ENCODE assay signal across 11 cellular contexts in the genomic region with DNA sequence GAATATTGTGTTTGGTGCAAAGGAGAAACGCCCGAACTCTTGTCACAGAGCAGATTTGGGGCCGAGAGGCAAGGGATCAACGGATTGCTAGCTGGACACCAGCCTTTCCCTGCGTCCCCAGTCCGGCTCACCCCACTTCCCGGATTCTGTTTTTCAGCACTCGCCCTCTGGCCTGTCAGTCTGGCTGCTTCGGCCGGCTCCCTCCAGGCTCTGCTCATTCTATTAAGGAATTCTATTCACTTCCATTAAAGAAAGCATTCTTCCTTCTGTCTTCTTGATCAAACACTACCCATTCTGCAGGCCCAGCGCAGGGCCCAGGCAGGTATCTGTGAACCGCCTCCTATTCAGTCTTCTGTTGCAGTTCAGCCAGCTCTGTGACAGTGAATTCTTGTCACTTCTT.
DNase-seq lines count a peak whose midpoint lies in the region; ATAC-seq and TF ChIP-seq lines count a peak whose summit lies in the region.
"Had no signal": no experiment of that assay in that cellular context is flagged by ENCODE, and none has a peak within 500 bp of the region (broad histone marks: within the 10 kb centered on the region; RNA-seq: fewer than 3 reads in every experiment).

No MANE protein-coding gene starts in this region.

- no peaks in the 10 kb centered on the region for H3K36me3 ChIP-seq in GM23338 (ENCODE audit: insufficient read depth)
- H3K36me3 ChIP-seq in mesodermal cell (ENCODE audit: control insufficient read depth, insufficient read depth, low read length) = no peaks in the 10 kb centered on the region
- no peaks in the 10 kb centered on the region for H3K36me3 ChIP-seq in vagina
- H3K36me3 ChIP-seq: BLaER1 treated with 17β-estradiol and CSF1 and Interleukin-3, amounts not matched to agents 10 nM and 100 nM had no signal

- H3K36me3 Mint-ChIP-seq in GM23338 (ENCODE audit: low read depth) (peaks cover 7% of the 10 kb centered on the region; the same call in 2 of the 3 replicates), WTC11 (peaks cover 9% of the 10 kb centered on the region)
- H3K36me3 Mint-ChIP-seq in activated naive CD4-positive, alpha-beta T cell treated with anti-CD3 and anti-CD28 coated beads for 36 hours (ENCODE audit: low read depth) = no peaks in the 10 kb centered on the region
- H3K36me3 Mint-ChIP-seq: CD4-positive, CD25-positive, alpha-beta regulatory T cell had no signal

- H3K4me2 ChIP-seq in GM23338 = peak overlapping the region; percentile 81
- H3K4me2 ChIP-seq: BLaER1 treated with 17β-estradiol and CSF1 and Interleukin-3, amounts not matched to agents 10 nM and 100 nM had no signal

- TF ChIP-seq POLR2A in vagina (IDR thresholded peaks at IDR 0.05) = no peak

- CTCF ChIA-PET in WTC11 (lab: Charles Lee) = interaction anchor here (0.8 to 2.8 kb wide), 3 partner anchors 50 to 108 kb away, joined by 3 to 12 read pairs (median 11); a partner anchor contains a TSS
- CTCF ChIA-PET in activated naive CD4-positive, alpha-beta T cell treated with anti-CD3 and anti-CD28 coated beads for 36 hours (lab: Charles Lee) = no interaction called here

- H3K27me3 ChIP-seq in GM23338 (ENCODE audit: insufficient read depth) (no peaks in the 10 kb centered on the region), vagina (no peaks in the 10 kb centered on the region)
- H3K27me3 ChIP-seq: BLaER1 treated with 17β-estradiol and CSF1 and Interleukin-3, amounts not matched to agents 10 nM and 100 nM had no signal

- H3K9me3 ChIP-seq in mesodermal cell (ENCODE audit: control insufficient read depth, low read length) (no peaks in the 10 kb centered on the region), vagina (no peaks in the 10 kb centered on the region)

- peaks cover 27% of the 10 kb centered on the region for H3K4me1 Mint-ChIP-seq in GM23338
- H3K4me1 Mint-ChIP-seq in WTC11 = peaks cover 32% of the 10 kb centered on the region
- no peaks in the 10 kb centered on the region for H3K4me1 Mint-ChIP-seq in activated naive CD4-positive, alpha-beta T cell treated with anti-CD3 and anti-CD28 coated beads for 36 hours (ENCODE audit: low read depth)
- H3K4me1 Mint-ChIP-seq: CD4-positive, CD25-positive, alpha-beta regulatory T cell had no signal

- H2AFZ ChIP-seq in GM23338 = 0 out of 2 replicates have a peak overlapping the region, but pooled peaks have one; percentile 81

- no peak overlapping the region for H3K27ac ChIP-seq in GM23338 (ENCODE audit: low read depth)
- H3K27ac ChIP-seq in mesodermal cell (ENCODE audit: low read depth, low read length, severe bottlenecking) = peak overlapping the region; percentile 2
- peak overlapping the region; percentile 11 for H3K27ac ChIP-seq in vagina
- H3K27ac ChIP-seq: BLaER1 treated with 17β-estradiol and CSF1 and Interleukin-3, amounts not matched to agents 10 nM and 100 nM had no signal

- no peaks in the 10 kb centered on the region for H3K79me2 ChIP-seq in GM23338 (replicated peaks; ENCODE audit: insufficient read depth)

- H3F3A ChIP-seq in GM23338 (replicated peaks; ENCODE audit: low read depth) = 0 out of 2 replicates have a peak, but pooled peaks cover 2% of the 10 kb centered on the region

- H3K4me3 Mint-ChIP-seq in GM23338 (no peak overlapping the region; the same call in 2 of the 3 replicates), WTC11 (no peak overlapping the region)
- H3K4me3 Mint-ChIP-seq in activated naive CD4-positive, alpha-beta T cell treated with anti-CD3 and anti-CD28 coated beads for 36 hours = no peak overlapping the region
- H3K4me3 Mint-ChIP-seq: CD4-positive, CD25-positive, alpha-beta regulatory T cell had no signal

- H3K9me3 Mint-ChIP-seq in GM23338 = peaks cover 15% of the 10 kb centered on the region
- peaks cover 29% of the 10 kb centered on the region for H3K9me3 Mint-ChIP-seq in WTC11
- no peaks in the 10 kb centered on the region for H3K9me3 Mint-ChIP-seq in activated naive CD4-positive, alpha-beta T cell treated with anti-CD3 and anti-CD28 coated beads for 36 hours

- peaks cover 26% of the 10 kb centered on the region for H3K27me3 Mint-ChIP-seq in GM23338 (ENCODE audit: insufficient read depth, low read depth, poor library complexity)
- peaks cover 40% of the 10 kb centered on the region for H3K27me3 Mint-ChIP-seq in WTC11 (ENCODE audit: low read depth)
- H3K27me3 Mint-ChIP-seq in activated naive CD4-positive, alpha-beta T cell treated with anti-CD3 and anti-CD28 coated beads for 36 hours (ENCODE audit: low read depth) = peaks cover 9% of the 10 kb centered on the region

- no peak overlapping the region for H3K27ac Mint-ChIP-seq in GM23338
- H3K27ac Mint-ChIP-seq in WTC11 = no peak overlapping the region
- no peak overlapping the region for H3K27ac Mint-ChIP-seq in activated naive CD4-positive, alpha-beta T cell treated with anti-CD3 and anti-CD28 coated beads for 36 hours
- H3K27ac Mint-ChIP-seq: CD4-positive, CD25-positive, alpha-beta regulatory T cell had no signal

- peaks cover 8% of the 10 kb centered on the region; the same call in 1 of the 2 replicates for H3K9me2 ChIP-seq in GM23338 (ENCODE audit: insufficient read depth)

- intact Hi-C loops in vagina (cut with DNase I) = no loop called here
- intact Hi-C loops in activated naive CD4-positive, alpha-beta T cell treated with anti-CD3 and anti-CD28 coated beads for 36 hours (cut with micrococcal nuclease) = no loop called here

- H3K4me1 ChIP-seq in GM23338 (ENCODE audit: insufficient read depth) (peaks cover 24% of the 10 kb centered on the region), mesodermal cell (ENCODE audit: control insufficient read depth, insufficient read depth, low read length, poor library complexity, severe bottlenecking) (peaks cover 10% of the 10 kb centered on the region), vagina (no peaks in the 10 kb centered on the region)

- POLR2A ChIA-PET in WTC11 (lab: Charles Lee) = no interaction called here

- peak; percentile 44 for ATAC-seq in GM23338
- ATAC-seq in WTC11 = peak; percentile 31

- DNase-seq in GM23338 (ENCODE audit: low spot score) = peak; percentile 52
- DNase-seq in WTC11 (ENCODE audit: low spot score) = no peak
- DNase-seq in vagina (ENCODE audit: extremely low spot score in 2 of 2) = no peak
- no peak for DNase-seq in superior temporal gyrus (ENCODE audit: extremely low spot score)
- DNase-seq in NCI-H1694 treated with DMSO at 0.1 percent for 48 hours (lab: John Stamatoyannopoulos, UW) = no peak
- no peak for DNase-seq in activated naive CD4-positive, alpha-beta T cell treated with anti-CD3 and anti-CD28 coated beads for 36 hours
- DNase-seq: ACHN; CD4-positive, CD25-positive, alpha-beta regulatory T cell; DMS53 had no signal

- 80% methylated on average over 12 of the region's 12 CpGs for WGBS in mesodermal cell (ENCODE audit: insufficient coverage in 2 of 2), 2 experiments

- no peak for TF ChIP-seq CTCF in GM23338 (conservative IDR thresholded peaks at IDR 0.05; ENCODE audit: low read depth in 2 of 2)
- no peak for TF ChIP-seq CTCF in WTC11 (IDR thresholded peaks at IDR 0.05)
- TF ChIP-seq CTCF in vagina (IDR thresholded peaks at IDR 0.05) = no peak

- H3K4me3 ChIP-seq in GM23338 = no peak overlapping the region
- no peak overlapping the region for H3K4me3 ChIP-seq in mesodermal cell (ENCODE audit: extremely low read depth, insufficient read depth, low read length, poor library complexity, severe bottlenecking)
- H3K4me3 ChIP-seq in vagina = no peak overlapping the region
- H3K4me3 ChIP-seq: BLaER1 treated with 17β-estradiol and CSF1 and Interleukin-3, amounts not matched to agents 10 nM and 100 nM had no signal

- no peaks in the 10 kb centered on the region for H4K20me1 ChIP-seq in GM23338 (replicated peaks; ENCODE audit: insufficient read depth)
- H4K20me1 ChIP-seq: BLaER1 treated with 17β-estradiol and CSF1 and Interleukin-3, amounts not matched to agents 10 nM and 100 nM had no signal

TF ChIP-seq in GM23338, 12 proteins besides CTCF, POLR2A, EP300 and RAD21 (continues in another document):
- no peak for TF ChIP-seq ZNF114 (CRISPR knock-in tag; IDR thresholded peaks at IDR 0.05)
- TF ChIP-seq, protein P1, sequence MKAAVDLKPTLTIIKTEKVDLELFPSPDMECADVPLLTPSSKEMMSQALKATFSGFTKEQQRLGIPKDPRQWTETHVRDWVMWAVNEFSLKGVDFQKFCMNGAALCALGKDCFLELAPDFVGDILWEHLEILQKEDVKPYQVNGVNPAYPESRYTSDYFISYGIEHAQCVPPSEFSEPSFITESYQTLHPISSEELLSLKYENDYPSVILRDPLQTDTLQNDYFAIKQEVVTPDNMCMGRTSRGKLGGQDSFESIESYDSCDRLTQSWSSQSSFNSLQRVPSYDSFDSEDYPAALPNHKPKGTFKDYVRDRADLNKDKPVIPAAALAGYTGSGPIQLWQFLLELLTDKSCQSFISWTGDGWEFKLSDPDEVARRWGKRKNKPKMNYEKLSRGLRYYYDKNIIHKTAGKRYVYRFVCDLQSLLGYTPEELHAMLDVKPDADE (IDR thresholded peaks at IDR 0.05) = no peak
- TF ChIP-seq JUNB (IDR thresholded peaks at IDR 0.05; ENCODE audit: unreplicated experiment) = no peak
- TF ChIP-seq EZH2phosphoT487 (IDR thresholded peaks at IDR 0.05; ENCODE audit: unreplicated experiment) = no peak

TF ChIP-seq in WTC11, 78 proteins besides CTCF, POLR2A, EP300 and RAD21:
- TF ChIP-seq, protein P2, sequence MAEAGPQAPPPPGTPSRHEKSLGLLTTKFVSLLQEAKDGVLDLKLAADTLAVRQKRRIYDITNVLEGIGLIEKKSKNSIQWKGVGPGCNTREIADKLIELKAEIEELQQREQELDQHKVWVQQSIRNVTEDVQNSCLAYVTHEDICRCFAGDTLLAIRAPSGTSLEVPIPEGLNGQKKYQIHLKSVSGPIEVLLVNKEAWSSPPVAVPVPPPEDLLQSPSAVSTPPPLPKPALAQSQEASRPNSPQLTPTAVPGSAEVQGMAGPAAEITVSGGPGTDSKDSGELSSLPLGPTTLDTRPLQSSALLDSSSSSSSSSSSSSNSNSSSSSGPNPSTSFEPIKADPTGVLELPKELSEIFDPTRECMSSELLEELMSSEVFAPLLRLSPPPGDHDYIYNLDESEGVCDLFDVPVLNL (CRISPR knock-in tag; IDR thresholded peaks at IDR 0.05; ENCODE audit: borderline replicate concordance, low read depth) = no peak
